Comparison of ENCODE assay signal across 17 cellular contexts in the genomic region with DNA sequence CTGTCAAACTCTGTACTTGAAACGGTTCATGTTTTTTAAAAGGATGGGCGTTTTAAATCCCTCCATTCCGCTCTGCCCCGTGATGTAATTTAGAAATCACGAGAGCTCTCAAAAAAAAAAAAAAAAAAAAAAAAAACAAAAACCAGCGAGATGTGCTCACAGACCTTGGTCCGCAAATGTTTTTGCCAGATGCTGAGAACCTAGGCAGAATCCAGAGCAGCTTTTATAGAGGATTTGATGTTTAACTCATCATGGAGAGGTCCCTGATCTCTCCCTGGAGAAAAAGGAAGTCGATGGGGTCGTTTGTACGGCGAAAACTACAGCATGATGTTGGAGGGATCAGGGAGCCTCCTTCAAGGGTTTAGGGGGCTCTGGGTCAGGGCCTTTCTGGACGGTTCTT.
"Had no signal": no experiment of that assay in that cellular context is flagged by ENCODE, and none has a peak within 500 bp of the region (broad histone marks: within the 10 kb centered on the region; RNA-seq: fewer than 3 reads in every experiment).

No MANE protein-coding gene starts in this region.

- H3K9me3 ChIP-seq: heart left ventricle, pancreas, testis, upper lobe of right lung had no signal

- H3K27ac ChIP-seq: testis, tibial nerve, upper lobe of right lung had no signal

- H3K4me2 ChIP-seq: smooth muscle cell had no signal

- H3K36me3 ChIP-seq: esophagus squamous epithelium, heart left ventricle, pancreas, tibial nerve, upper lobe of right lung had no signal

- H3K27ac Mint-ChIP-seq: dendritic cell treated with granulocyte-macrophage colony-stimulating factor and Interleukin-4, amounts not matched to agents 40 ng/mL and 50 ng/mL, for 4 days; progenitor cell of endocrine pancreas had no signal

- H3K4me3 ChIP-seq: heart left ventricle, pancreas, smooth muscle cell, testis, tibial nerve, upper lobe of right lung had no signal

- DNase-seq: effector memory CD8-positive, alpha-beta T cell; esophagus squamous epithelium; foreskin melanocyte; heart left ventricle; hypothalamus; kidney glomerular epithelial cell; naive thymus-derived CD4-positive, alpha-beta T cell; pancreas; right cardiac atrium; stimulated activated CD4-positive, alpha-beta T cell treated with anti-CD3 and anti-CD28 coated beads, Interleukin-2, amount 100 ng/mL, for 48 hours; stimulated activated naive CD4-positive, alpha-beta T cell treated with Interleukin-2 at 50 U/mL for 16 hours; testis; upper lobe of right lung had no signal

- H3K27me3 ChIP-seq: pancreas, testis, tibial nerve, upper lobe of right lung had no signal

- H3K9me3 Mint-ChIP-seq: dendritic cell treated with granulocyte-macrophage colony-stimulating factor and Interleukin-4, amounts not matched to agents 40 ng/mL and 50 ng/mL, for 4 days; effector memory CD8-positive, alpha-beta T cell had no signal

- ATAC-seq: effector memory CD8-positive, alpha-beta T cell; naive thymus-derived CD4-positive, alpha-beta T cell; right cardiac atrium; upper lobe of right lung had no signal

- H3K27me3 Mint-ChIP-seq: naive thymus-derived CD4-positive, alpha-beta T cell had no signal

- H3K4me1 ChIP-seq: heart left ventricle, testis, tibial nerve, upper lobe of right lung had no signal

- H3K4me3 Mint-ChIP-seq: dendritic cell treated with granulocyte-macrophage colony-stimulating factor and Interleukin-4, amounts not matched to agents 40 ng/mL and 50 ng/mL, for 4 days; effector memory CD8-positive, alpha-beta T cell; naive thymus-derived CD4-positive, alpha-beta T cell had no signal
